ENCODE assay signal across 16 cellular contexts in genomic region chr5:133286483-133286882, GRCh38.
A peak's percentile ranks its signal among the peaks of the same experiment; 100 is the strongest.
DNase-seq lines count a peak whose midpoint lies in the region; ATAC-seq and TF ChIP-seq lines count a peak whose summit lies in the region.
"Had no signal": no experiment of that assay in that cellular context is flagged by ENCODE, and none has a peak within 500 bp of the region (broad histone marks: within the 10 kb centered on the region; RNA-seq: fewer than 3 reads in every experiment).

No MANE protein-coding gene starts in this region.

- H3K27me3 ChIP-seq in psoas muscle (ENCODE audit: insufficient read depth in 3 of 3, low read length in 2 of 3) (no peaks in the 10 kb centered on the region), brain microvascular endothelial cell (replicated peaks) (no peaks in the 10 kb centered on the region)
- H3K27me3 ChIP-seq: BLaER1 treated with 17β-estradiol and CSF1 and Interleukin-3, amounts not matched to agents 10 nM and 100 nM had no signal

- H3K27ac ChIP-seq in RWPE1 (peak overlapping the region; percentile 98), psoas muscle (peak overlapping the region; percentile 93), brain microvascular endothelial cell (no peak overlapping the region)
- H3K27ac ChIP-seq: BLaER1 treated with 17β-estradiol and CSF1 and Interleukin-3, amounts not matched to agents 10 nM and 100 nM; C4-2B had no signal

- POLR2A ChIA-PET in RWPE1 (lab: Yijun Ruan, JAX; ENCODE audit: low non-redundant PET), result no interaction called here

- 93 to 95% (median 95%) methylated on average over 3 of the region's 3 CpGs for WGBS in psoas muscle, 3 donors

- TF ChIP-seq CTCF in RWPE1 (conservative IDR thresholded peaks at IDR 0.05; ENCODE audit: low read depth), result no peak
- no peak for TF ChIP-seq CTCF in psoas muscle (IDR thresholded peaks at IDR 0.05)
- TF ChIP-seq CTCF in brain microvascular endothelial cell (IDR thresholded peaks at IDR 0.05; ENCODE audit: low read depth, low read length, missing control alignments), result no peak

- ATAC-seq in psoas muscle, result no peak
- ATAC-seq: CD8-positive, alpha-beta T cell; GM12878 had no signal

- DNase-seq in RWPE1 (ENCODE audit: low spot score), result no peak
- no peak for DNase-seq in psoas muscle
- DNase-seq in G401 (ENCODE audit: low spot score), result no peak
- DNase-seq in NCI-H345 (lab: John Stamatoyannopoulos, UW), result no peak
- no peak for DNase-seq in brain microvascular endothelial cell
- DNase-seq: 8988T; AML-193; Caco-2; Calu3; CD4-positive, alpha-beta T cell; CD8-positive, alpha-beta T cell; DMS79 treated with DMSO at 0.1 percent for 48 hours; GDM1 had no signal

- H3K36me3 ChIP-seq in psoas muscle (ENCODE audit: insufficient read depth in 1 of 2, low read depth in 1 of 2) (no peaks in the 10 kb centered on the region), brain microvascular endothelial cell (replicated peaks) (no peaks in the 10 kb centered on the region)
- H3K36me3 ChIP-seq: BLaER1 treated with 17β-estradiol and CSF1 and Interleukin-3, amounts not matched to agents 10 nM and 100 nM had no signal

- H3K9me3 ChIP-seq in psoas muscle, result no peaks in the 10 kb centered on the region
- H3K9me3 ChIP-seq: Caco-2 had no signal

- peaks cover 14% of the 10 kb centered on the region for H3K4me1 ChIP-seq in psoas muscle

- intact Hi-C loops in psoas muscle (cut with DNase I), result loop anchor here in 1 of 2 donors (2.0 kb wide), 1 partner anchor 176 kb away; no protein-coding TSS in a partner anchor

- in situ Hi-C loops in G401 (cut with HindIII; ENCODE audit: low sequenced_read_pairs) (no loop called here), brain microvascular endothelial cell (cut with HindIII; ENCODE audit: low pct_ligation_motif_present, low sequenced_read_pairs) (loop anchor here (25.0 kb wide), 1 partner anchor 174 kb away; no protein-coding TSS in a partner anchor)

- CTCF ChIA-PET in RWPE1 (lab: Yijun Ruan, JAX), result interaction anchor here (0.9 kb wide), 1 partner anchor 14 kb away, joined by 3 read pairs; no protein-coding TSS in a partner anchor

- H3K4me3 ChIP-seq in psoas muscle, result no peak overlapping the region
- H3K4me3 ChIP-seq in brain microvascular endothelial cell (ENCODE audit: low read depth, low read length), result no peak overlapping the region
- H3K4me3 ChIP-seq: BLaER1 treated with 17β-estradiol and CSF1 and Interleukin-3, amounts not matched to agents 10 nM and 100 nM; GM12878 had no signal
